Comparison of ENCODE assay signal across 8 cellular contexts in the genomic region with DNA sequence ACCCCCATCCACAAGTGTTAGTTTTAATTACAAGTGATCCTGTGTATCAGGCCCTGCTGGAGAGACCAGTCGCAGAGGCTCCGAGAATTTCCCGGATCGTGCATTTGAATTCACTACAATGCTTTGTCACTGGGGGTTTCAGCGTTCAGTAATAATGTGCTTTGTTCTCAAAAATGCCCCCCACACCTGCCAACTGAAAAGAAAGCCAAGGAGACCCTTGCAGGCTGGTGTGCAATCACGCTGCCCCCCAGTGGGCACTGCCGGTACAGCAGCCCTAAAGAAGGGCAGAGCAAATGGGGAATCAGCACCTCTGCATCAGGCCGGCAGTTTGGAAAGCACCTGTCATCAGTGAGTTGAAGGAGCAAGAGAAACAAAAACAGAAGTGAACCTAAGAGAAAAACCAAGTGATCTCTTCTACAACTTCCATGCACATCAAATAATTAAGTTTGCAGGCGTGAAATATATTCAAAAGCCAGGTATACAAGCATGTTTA.
A peak's percentile ranks its signal among the peaks of the same experiment; 100 is the strongest.
DNase-seq lines count a peak whose midpoint lies in the region; ATAC-seq and TF ChIP-seq lines count a peak whose summit lies in the region.

No MANE protein-coding gene starts in this region.

- no peak overlapping the region for H3K27ac ChIP-seq in coronary artery

- peak; percentile 85 for ATAC-seq in GM18498 (IDR thresholded peaks at IDR 0.05; ENCODE audit: unreplicated experiment)
- peak; percentile 87 for ATAC-seq in HG02852 (IDR thresholded peaks at IDR 0.05; ENCODE audit: unreplicated experiment)

- CTCF ChIA-PET in AG04449 (lab: Yijun Ruan, JAX), result interaction anchor here (0.6 to 4.7 kb wide), 49 partner anchors 9 to 1444 kb away, joined by 3 to 69 read pairs (median 4); no protein-coding TSS in a partner anchor

- TF ChIP-seq CTCF in AG04449 (IDR thresholded peaks at IDR 0.05; ENCODE audit: insufficient read depth, low read length, missing control alignments) (peak; percentile 93), coronary artery (IDR thresholded peaks at IDR 0.05) (peak; percentile 87)

- no peak overlapping the region for H3K4me3 ChIP-seq in AG04449 (ENCODE audit: low read depth, low read length)
- H3K4me3 ChIP-seq in coronary artery, result no peak overlapping the region

- POLR2A ChIA-PET in AG04449 (lab: Yijun Ruan, JAX), result no interaction called here

- DNase-seq in AG04449 (ENCODE audit: low read depth, low spot score) (no peak), NCI-H146 (lab: John Stamatoyannopoulos, UW) (peak; percentile 86), coronary artery (ENCODE audit: low spot score) (no peak), lung microvascular endothelial cell (ENCODE audit: low read depth in 2 of 2) (peak; percentile 53 to 68)
- peak; percentile 33 for DNase-seq in activated CD4-positive, alpha-beta T cell treated with anti-CD3 and anti-CD28 coated beads for 1 hour
- DNase-seq in stimulated activated CD8-positive, alpha-beta memory T cell treated with anti-CD3 and anti-CD28 coated beads, Interleukin-15, amount 100 ng/mL, for 48 hours (ENCODE audit: low read depth in 2 of 2), result peak; percentile 21 to 28

Comparison
In these comparisons a context has a peak if more than half of its experiments do, and no peak if none do; other contexts are left out.
1. DNase-seq: peak in NCI-H146 (single experiment), activated CD4-positive, alpha-beta T cell treated with anti-CD3 and anti-CD28 coated beads for 1 hour (single experiment), lung microvascular endothelial cell (2 of 2) and stimulated activated CD8-positive, alpha-beta memory T cell treated with anti-CD3 and anti-CD28 coated beads, Interleukin-15, amount 100 ng/mL, for 48 hours (2 of 2); none in AG04449 (single experiment) and coronary artery (single experiment).